In genomic region chr1:20732071-20732587, GRCh38 we compare ENCODE assay signal across 8 cellular contexts. TPM values are rescaled to one million over a fixed set of nuclear protein-coding genes. Genes with fewer than 3 reads are reported as not detected.
DNase-seq lines count a peak whose midpoint lies in the region; TF ChIP-seq lines count a peak whose summit lies in the region.

No MANE protein-coding gene starts in this region.

- peak overlapping the region in 2 of 5 experiments; percentile 63 to 95 for H3K27ac Mint-ChIP-seq in brain

- H3K4me1 Mint-ChIP-seq in brain: peaks cover 36% of the 10 kb centered on the region

- H3K9me3 ChIP-seq in BE2C (no peaks in the 10 kb centered on the region), skeletal muscle satellite cell (replicated peaks; ENCODE audit: low read length) (no peaks in the 10 kb centered on the region)

- no peaks in the 10 kb centered on the region; the same call in 1 of the 2 replicates for H3K4me1 ChIP-seq in BE2C
- peaks cover 16% of the 10 kb centered on the region for H3K4me1 ChIP-seq in skeletal muscle satellite cell (ENCODE audit: control insufficient read depth, insufficient read depth, low read length)

- H3K4me2 ChIP-seq in skeletal muscle satellite cell (ENCODE audit: low read length): peak overlapping the region; percentile 98

- H3K4me3 ChIP-seq in BE2C (ENCODE audit: low read depth, low read length) (peak overlapping the region; percentile 61), skeletal muscle satellite cell (ENCODE audit: low read length) (peak overlapping the region; percentile 75)

- TF ChIP-seq CTCF in BE2C (IDR thresholded peaks at IDR 0.05; ENCODE audit: low read depth, low read length) (no peak), GM20000 (IDR thresholded peaks at IDR 0.05; ENCODE audit: extremely low read depth, missing control alignments) (no peak), brain (conservative IDR thresholded peaks at IDR 0.05) (no peak)

- H3K36me3 ChIP-seq in BE2C (no peaks in the 10 kb centered on the region), skeletal muscle satellite cell (ENCODE audit: insufficient read depth, low read length) (peaks cover 4% of the 10 kb centered on the region)

- no peaks in the 10 kb centered on the region for H3K27me3 ChIP-seq in BE2C
- peaks cover 21% of the 10 kb centered on the region for H3K27me3 ChIP-seq in skeletal muscle satellite cell (ENCODE audit: control insufficient read depth, insufficient read depth, low read length)

- H3K9me3 Mint-ChIP-seq in brain: no peaks in the 10 kb centered on the region

- H3K36me3 Mint-ChIP-seq in brain: peaks cover 8% of the 10 kb centered on the region

- peak; percentile 79 for DNase-seq in BE2C
- DNase-seq in GM20000 (ENCODE audit: low spot score): peak; percentile 91
- DNase-seq in M059J (ENCODE audit: low read depth): peak; percentile 70
- peak; percentile 38 for DNase-seq in T-helper 9 cell
- DNase-seq in iPS-NIHi11 (ENCODE audit: low spot score): peak; percentile 96
- DNase-seq in NCI-H187 (lab: John Stamatoyannopoulos, UW): no peak

- H3K9ac ChIP-seq in skeletal muscle satellite cell (ENCODE audit: low read depth, low read length): peak overlapping the region; percentile 86

- peak overlapping the region; percentile 85 to 93 (median 88) for H3K4me3 Mint-ChIP-seq in brain

- peaks cover 27% of the 10 kb centered on the region for H3K27me3 Mint-ChIP-seq in brain

RNA-seq across cellular contexts. Expression of gene SH2D5, which starts 0.4 kb away (rescaled TPM):
- 0.54 TPM for polyA plus RNA-seq in BE2C (2012; ENCODE audit: insufficient read depth, insufficient read length, low read depth)
- 1.1 and 2.1 TPM in 2 replicates for total RNA-seq in M059J (2014; rRNA removed; shearing (Covaris generic))
- polyA plus RNA-seq in brain (ENCODE audit: insufficient read depth, low read depth, low replicate concordance): 14.3 TPM
- total RNA-seq in skeletal muscle satellite cell (2012; rRNA removed): 1.3 and 6.1 TPM in 2 replicates

RNA-seq across cellular contexts. Expression of gene KIF17, which starts 14.3 kb away (rescaled TPM):
- polyA plus RNA-seq in BE2C (2012; ENCODE audit: insufficient read depth, insufficient read length, low read depth): 0.85 TPM
- 0.59 and 0.86 TPM in 2 replicates for total RNA-seq in M059J (2014; rRNA removed; shearing (Covaris generic))
- polyA plus RNA-seq in brain (ENCODE audit: insufficient read depth, low read depth, low replicate concordance): 12.0 TPM
- 0.22 and 0.25 TPM in 2 replicates for total RNA-seq in skeletal muscle satellite cell (2012; rRNA removed)

RNA-seq across cellular contexts. Expression of gene HP1BP3, which starts 55.0 kb away (rescaled TPM):
- polyA plus RNA-seq in BE2C (2012; ENCODE audit: insufficient read depth, insufficient read length, low read depth): 53.5 TPM
- total RNA-seq in M059J (2014; rRNA removed; shearing (Covaris generic)): 213 and 371 TPM in 2 replicates
- polyA plus RNA-seq in brain (ENCODE audit: insufficient read depth, low read depth, low replicate concordance): 232 TPM
- 125 and 137 TPM in 2 replicates for total RNA-seq in skeletal muscle satellite cell (2012; rRNA removed)

Comparison
In these comparisons a context has a peak if more than half of its experiments do, and no peak if none do; other contexts are left out.
1. DNase-seq: peak in BE2C (single experiment), GM20000 (single experiment), M059J (single experiment), T-helper 9 cell (single experiment) and iPS-NIHi11 (single experiment); none in NCI-H187 (0 of 2).